7 cellular contexts compared by ENCODE assay signal in genomic region chr9:87599901-87600610, GRCh38.
DNase-seq lines count a peak whose midpoint lies in the region; ATAC-seq and TF ChIP-seq lines count a peak whose summit lies in the region.

No MANE protein-coding gene starts in this region.

- H3K27me3 Mint-ChIP-seq in brain (no peaks in the 10 kb centered on the region), type B pancreatic cell (no peaks in the 10 kb centered on the region)

- TF ChIP-seq CTCF in brain (conservative IDR thresholded peaks at IDR 0.05) (no peak), type B pancreatic cell (conservative IDR thresholded peaks at IDR 0.05) (no peak)

- intact Hi-C loops in left colon (cut with DNase I, micrococcal nuclease) = loop anchor here in 1 of 2 donors (10.0 kb wide), 1 partner anchor 85 kb away; no protein-coding TSS in a partner anchor

- H3K36me3 Mint-ChIP-seq in brain = peaks cover 11% of the 10 kb centered on the region
- peaks cover 25% of the 10 kb centered on the region for H3K36me3 Mint-ChIP-seq in type B pancreatic cell

- H3K4me1 Mint-ChIP-seq in brain = peaks cover 98% of the 10 kb centered on the region
- H3K4me1 Mint-ChIP-seq in type B pancreatic cell (ENCODE audit: unreplicated experiment) = peaks cover 81% of the 10 kb centered on the region

- DNase-seq in HT-29 (ENCODE audit: low spot score) (peak; percentile 16), left colon (no peak), type B pancreatic cell (ENCODE audit: extremely low spot score, unreplicated experiment) (no peak), occipital lobe (lab: John Stamatoyannopoulos, UW) (no peak), NCI-H2029 treated with DMSO at 0.1 percent for 48 hours (lab: John Stamatoyannopoulos, UW) (no peak)
- no peak for DNase-seq in activated CD4-positive, CD25-positive, alpha-beta regulatory T cell (lab: John Stamatoyannopoulos, UW)

- H3K9me3 Mint-ChIP-seq in brain (no peaks in the 10 kb centered on the region), type B pancreatic cell (no peaks in the 10 kb centered on the region)

- ATAC-seq in left colon = peak; percentile 67

- peak overlapping the region; percentile 25 to 78 (median 65) for H3K27ac Mint-ChIP-seq in brain
- peak overlapping the region; percentile 84 for H3K27ac Mint-ChIP-seq in type B pancreatic cell

- H3K4me3 Mint-ChIP-seq in brain (peak overlapping the region in 3 of 5 experiments; percentile 4 to 30 (median 14)), type B pancreatic cell (peak overlapping the region; percentile 3)
